Comparison of ENCODE assay signal across 17 cellular contexts in the genomic region with DNA sequence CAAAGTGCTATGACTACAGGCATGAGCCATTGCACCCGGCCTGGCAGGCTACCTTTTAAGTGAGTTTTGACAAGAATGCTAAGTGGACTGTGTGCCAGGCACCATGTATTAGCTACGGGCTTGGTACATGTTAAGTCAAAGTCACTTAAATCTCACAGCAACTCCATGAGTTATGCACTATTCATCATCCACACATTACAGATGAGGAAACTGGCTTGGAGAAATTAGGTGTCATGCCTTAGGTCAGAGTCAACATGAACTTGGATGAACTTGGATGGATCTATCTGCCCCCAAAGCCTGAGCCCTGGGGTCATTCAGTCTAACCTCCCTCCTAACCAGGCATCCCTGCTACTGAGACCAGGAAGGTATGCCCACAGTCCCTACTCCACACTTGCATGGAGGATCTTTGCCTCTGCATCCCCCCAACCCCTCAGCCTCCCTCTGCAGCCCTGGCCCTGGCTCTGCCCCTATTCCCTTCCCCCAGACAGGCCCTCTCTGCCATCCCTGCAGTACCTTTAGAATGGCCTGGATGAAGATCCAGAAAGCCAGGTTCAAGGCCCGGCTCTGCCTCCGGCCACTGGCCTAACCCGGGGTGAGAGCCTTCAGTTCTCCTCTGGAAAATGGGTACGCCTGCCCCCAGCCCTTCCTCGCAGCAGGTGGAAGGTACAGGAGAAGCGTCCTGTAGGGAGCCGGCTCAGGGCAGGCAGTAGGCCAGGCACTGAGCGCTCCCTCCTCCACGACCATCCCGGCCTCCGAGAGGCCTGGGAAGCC. TPM values are rescaled to one million over a fixed set of nuclear protein-coding genes. Genes with fewer than 3 reads are reported as not detected.
"Had no signal": no experiment of that assay in that cellular context is flagged by ENCODE, and none has a peak within 500 bp of the region (broad histone marks: within the 10 kb centered on the region; RNA-seq: fewer than 3 reads in every experiment).

No MANE protein-coding gene starts in this region.

- H3K27me3 ChIP-seq: ascending aorta had no signal

- DNase-seq: activated gamma-delta T cell; activated T-cell treated with anti-CD3 and anti-CD28 coated beads, Interleukin-2, amount 50 U/mL, for 1 hour; cortex of kidney; effector CD8-positive, alpha-beta T cell; occipital lobe; psoas muscle; stimulated activated naive B cell treated with anti-CD40 and anti-IgM and Interleukin-4, amounts not matched to agents 10 μg/mL and 1 μg/mL and 100 μg/mL, for 72 hours had no signal

- H3K9me3 Mint-ChIP-seq: memory B cell; natural killer cell treated with Interleukin-12 subunit alpha and Interleukin-12 subunit beta and Interleukin-15 and Interleukin-18, amount 100 ng/mL, for 72 hours; stimulated activated naive B cell treated with anti-CD40 and anti-IgM and Interleukin-4, amounts not matched to agents 10 μg/mL and 1 μg/mL and 100 μg/mL, for 72 hours; type B pancreatic cell had no signal

- H3K4me3 Mint-ChIP-seq: natural killer cell treated with Interleukin-12 subunit alpha and Interleukin-12 subunit beta and Interleukin-15 and Interleukin-18, amount 100 ng/mL, for 72 hours had no signal

- H3K9me3 ChIP-seq: ascending aorta, psoas muscle had no signal

- ATAC-seq: activated CD4-positive, CD25-positive, alpha-beta regulatory T cell treated with anti-CD3 and anti-CD28 coated beads, Interleukin-2, amount 50 U/mL, for 24 hours; natural killer cell treated with Interleukin-12 subunit alpha and Interleukin-12 subunit beta and Interleukin-15 and Interleukin-18, amount 100 ng/mL, for 72 hours; psoas muscle; sciatic nerve had no signal

- H3K4me1 ChIP-seq: ascending aorta, psoas muscle had no signal

- H3K27ac ChIP-seq: ascending aorta, cardiac muscle cell, psoas muscle had no signal

- H3K4me3 ChIP-seq: ascending aorta, cardiac muscle cell, psoas muscle had no signal

- H3K36me3 Mint-ChIP-seq: activated naive CD8-positive, alpha-beta T cell; memory B cell; natural killer cell treated with Interleukin-12 subunit alpha and Interleukin-12 subunit beta and Interleukin-15 and Interleukin-18, amount 100 ng/mL, for 72 hours; stimulated activated naive B cell treated with anti-CD40 and anti-IgM and Interleukin-4, amounts not matched to agents 10 μg/mL and 1 μg/mL and 100 μg/mL, for 72 hours; type B pancreatic cell had no signal

- H3K27ac Mint-ChIP-seq: activated naive CD8-positive, alpha-beta T cell; memory B cell; natural killer cell treated with Interleukin-12 subunit alpha and Interleukin-12 subunit beta and Interleukin-15 and Interleukin-18, amount 100 ng/mL, for 72 hours; stimulated activated naive B cell treated with anti-CD40 and anti-IgM and Interleukin-4, amounts not matched to agents 10 μg/mL and 1 μg/mL and 100 μg/mL, for 72 hours; type B pancreatic cell had no signal

- H3K36me3 ChIP-seq: ascending aorta, cardiac muscle cell had no signal

RNA-seq across cellular contexts. Expression of gene ADGRD2, which starts 0.7 kb away (rescaled TPM):
- total RNA-seq: ascending aorta; cardiac muscle cell; glomerular endothelial cell; natural killer cell treated with Interleukin-12 subunit alpha and Interleukin-12 subunit beta and Interleukin-15 and Interleukin-18, amount 100 ng/mL, for 72 hours; occipital lobe; psoas muscle; sciatic nerve; T-helper 2 cell treated with Interferon-gamma antibody and Interleukin-4, amounts not matched to agents 100 ng/mL and 5 ng/mL, for 36 hours had no signal
- polyA plus RNA-seq: cardiac muscle cell, psoas muscle had no signal

RNA-seq across cellular contexts. Expression of gene NR5A1, which starts 57.6 kb away (rescaled TPM):
- total RNA-seq: glomerular endothelial cell; natural killer cell treated with Interleukin-12 subunit alpha and Interleukin-12 subunit beta and Interleukin-15 and Interleukin-18, amount 100 ng/mL, for 72 hours; sciatic nerve; T-helper 2 cell treated with Interferon-gamma antibody and Interleukin-4, amounts not matched to agents 100 ng/mL and 5 ng/mL, for 36 hours had no signal
- polyA plus RNA-seq: cardiac muscle cell had no signal
